Comparison of ENCODE assay signal across 23 cellular contexts in the genomic region with DNA sequence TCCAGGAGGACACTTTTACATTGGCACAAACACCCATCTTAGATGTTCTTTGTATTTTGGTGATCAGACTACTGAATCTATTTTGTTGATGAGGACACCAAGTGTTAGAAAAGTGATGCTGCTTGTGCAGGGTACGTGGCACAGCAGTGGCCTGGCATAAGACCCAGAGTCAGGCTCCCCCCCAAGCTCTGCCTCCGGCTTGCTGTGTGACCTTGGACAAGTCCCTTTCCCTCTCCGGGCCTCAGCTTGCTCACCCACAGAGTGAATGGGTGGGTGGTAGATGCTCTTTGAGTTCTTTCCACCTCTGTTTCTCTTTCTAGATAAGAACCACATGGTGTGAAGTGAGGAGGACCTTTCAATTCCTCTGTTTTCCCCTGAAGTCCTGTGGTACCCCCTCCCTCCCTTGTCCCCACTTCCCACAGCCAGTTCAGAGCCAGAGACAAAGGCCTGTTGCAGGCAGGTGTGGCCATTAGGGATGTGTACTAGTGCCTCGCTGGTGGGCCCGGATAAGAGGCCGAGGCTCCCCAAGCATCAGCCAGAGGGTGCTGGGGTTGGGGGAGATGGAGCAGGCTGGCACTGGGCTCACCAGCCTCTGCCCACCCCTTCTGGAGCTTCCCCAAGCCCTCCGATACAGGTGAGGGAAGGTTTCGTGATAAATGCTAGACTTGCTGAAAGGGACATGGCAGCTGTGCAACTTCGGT. TPM values are rescaled to one million over a fixed set of nuclear protein-coding genes. Genes with fewer than 3 reads are reported as not detected.
DNase-seq lines count a peak whose midpoint lies in the region; ATAC-seq and TF ChIP-seq lines count a peak whose summit lies in the region.
"Had no signal": no experiment of that assay in that cellular context is flagged by ENCODE, and none has a peak within 500 bp of the region (broad histone marks: within the 10 kb centered on the region; RNA-seq: fewer than 3 reads in every experiment).

No MANE protein-coding gene starts in this region.

- H3K36me3 ChIP-seq in ascending aorta (no peaks in the 10 kb centered on the region), mesodermal cell (ENCODE audit: control insufficient read depth, insufficient read depth, low read length) (peaks cover 98% of the 10 kb centered on the region), tibial artery (no peaks in the 10 kb centered on the region)
- H3K36me3 ChIP-seq in CD8-positive, alpha-beta T cell (ENCODE audit: insufficient read depth, low read length): no peaks in the 10 kb centered on the region
- H3K36me3 ChIP-seq: gastroesophageal sphincter, neutrophil, SJCRH30 had no signal

- no peak for ATAC-seq in activated naive CD8-positive, alpha-beta T cell treated with anti-CD3 and anti-CD28 coated beads, Interleukin-2, amount 10 ng/mL, durations not matched to agents 7 days and 5 days (ENCODE audit: low read depth)
- ATAC-seq in CD8-positive, alpha-beta T cell: no peak
- no peak for ATAC-seq in omental fat pad (ENCODE audit: low FRiP score)
- ATAC-seq: gastroesophageal sphincter, sciatic nerve had no signal

- no peak for DNase-seq in activated naive CD8-positive, alpha-beta T cell treated with anti-CD3 and anti-CD28 coated beads, Interleukin-2, amount 10 ng/mL, durations not matched to agents 7 days and 5 days
- no peak for DNase-seq in activated naive CD8-positive, alpha-beta T cell treated with anti-CD3 and anti-CD28 coated beads for 36 hours
- DNase-seq in ascending aorta (ENCODE audit: low spot score in 2 of 2) (no peak), tibial artery (no peak), OCI-M2 (lab: John Stamatoyannopoulos, UW; ENCODE audit: unreplicated experiment) (no peak), omental fat pad (ENCODE audit: low spot score) (no peak)
- no peak for DNase-seq in CD8-positive, alpha-beta T cell
- DNase-seq: activated CD4-positive, CD25-positive, alpha-beta regulatory T cell; activated effector memory CD4-positive, alpha-beta T cell treated with anti-CD3 and anti-CD28 coated beads, Interleukin-2, amount 50 U/mL, for 16 hours; cortex of kidney; DMS79; erythroblast; MV-4-11; NCI-H2029 treated with DMSO at 0.1 percent for 48 hours; NCI-H510A; SJCRH30; substantia nigra had no signal

- H3K27me3 ChIP-seq in ascending aorta (no peaks in the 10 kb centered on the region), tibial artery (no peaks in the 10 kb centered on the region)
- no peaks in the 10 kb centered on the region for H3K27me3 ChIP-seq in CD8-positive, alpha-beta T cell (ENCODE audit: insufficient read depth, low read length)
- H3K27me3 ChIP-seq: gastroesophageal sphincter, neutrophil, SJCRH30 had no signal

- H3K4me1 ChIP-seq in ascending aorta (peaks cover 18 to 78% of the 10 kb centered on the region in 2 donors), mesodermal cell (ENCODE audit: control insufficient read depth, insufficient read depth, low read length, poor library complexity, severe bottlenecking) (peaks cover 69% of the 10 kb centered on the region), tibial artery (peaks cover 0 to 100% (median 80%) of the 10 kb centered on the region in 4 donors)
- H3K4me1 ChIP-seq in CD8-positive, alpha-beta T cell (ENCODE audit: insufficient read depth, low read length): no peaks in the 10 kb centered on the region

- peaks cover 3% of the 10 kb centered on the region for H3K27me3 Mint-ChIP-seq in activated naive CD8-positive, alpha-beta T cell treated with anti-CD3 and anti-CD28 coated beads, Interleukin-2, amount 10 ng/mL, durations not matched to agents 7 days and 5 days
- no peaks in the 10 kb centered on the region for H3K27me3 Mint-ChIP-seq in activated naive CD8-positive, alpha-beta T cell treated with anti-CD3 and anti-CD28 coated beads for 36 hours
- no peaks in the 10 kb centered on the region for H3K27me3 Mint-ChIP-seq in CD8-positive, alpha-beta T cell (ENCODE audit: low read depth)

- H3K27ac Mint-ChIP-seq in activated naive CD8-positive, alpha-beta T cell treated with anti-CD3 and anti-CD28 coated beads, Interleukin-2, amount 10 ng/mL, durations not matched to agents 7 days and 5 days: peak overlapping the region; percentile 71
- H3K27ac Mint-ChIP-seq in activated naive CD8-positive, alpha-beta T cell treated with anti-CD3 and anti-CD28 coated beads for 36 hours: no peak overlapping the region
- H3K27ac Mint-ChIP-seq in CD8-positive, alpha-beta T cell: no peak overlapping the region

- H3K4me1 Mint-ChIP-seq in activated naive CD8-positive, alpha-beta T cell treated with anti-CD3 and anti-CD28 coated beads, Interleukin-2, amount 10 ng/mL, durations not matched to agents 7 days and 5 days: no peaks in the 10 kb centered on the region
- peaks cover 2% of the 10 kb centered on the region for H3K4me1 Mint-ChIP-seq in activated naive CD8-positive, alpha-beta T cell treated with anti-CD3 and anti-CD28 coated beads for 36 hours
- peaks cover 4% of the 10 kb centered on the region for H3K4me1 Mint-ChIP-seq in CD8-positive, alpha-beta T cell (ENCODE audit: low read depth)

- no peak for TF ChIP-seq CTCF in ascending aorta (IDR thresholded peaks at IDR 0.05)
- no peak for TF ChIP-seq CTCF in tibial artery (IDR thresholded peaks at IDR 0.05)
- no peak for TF ChIP-seq CTCF in CD8-positive, alpha-beta T cell (IDR thresholded peaks at IDR 0.05)
- no peak for TF ChIP-seq CTCF in omental fat pad (IDR thresholded peaks at IDR 0.05)

- H3K4me3 ChIP-seq in ascending aorta (no peak overlapping the region), mesodermal cell (ENCODE audit: extremely low read depth, insufficient read depth, low read length, poor library complexity, severe bottlenecking) (no peak overlapping the region), tibial artery (no peak overlapping the region)
- H3K4me3 ChIP-seq in CD8-positive, alpha-beta T cell (ENCODE audit: low read depth, low read length): no peak overlapping the region
- H3K4me3 ChIP-seq: gastroesophageal sphincter, SJCRH30 had no signal

- intact Hi-C loops in ascending aorta (cut with DNase I): loop anchor here (2.0 kb wide), 1 partner anchor 73 kb away; no protein-coding TSS in a partner anchor
- intact Hi-C loops in tibial artery (cut with DNase I; ENCODE audit: low total_unique reads): no loop called here
- intact Hi-C loops in CD8-positive, alpha-beta T cell (cut with DNase I, micrococcal nuclease): no loop called here

- H3K4me3 Mint-ChIP-seq in activated naive CD8-positive, alpha-beta T cell treated with anti-CD3 and anti-CD28 coated beads, Interleukin-2, amount 10 ng/mL, durations not matched to agents 7 days and 5 days: no peak overlapping the region
- no peak overlapping the region for H3K4me3 Mint-ChIP-seq in activated naive CD8-positive, alpha-beta T cell treated with anti-CD3 and anti-CD28 coated beads for 36 hours
- no peak overlapping the region for H3K4me3 Mint-ChIP-seq in CD8-positive, alpha-beta T cell

- H3K36me3 Mint-ChIP-seq in activated naive CD8-positive, alpha-beta T cell treated with anti-CD3 and anti-CD28 coated beads, Interleukin-2, amount 10 ng/mL, durations not matched to agents 7 days and 5 days: no peaks in the 10 kb centered on the region
- H3K36me3 Mint-ChIP-seq in activated naive CD8-positive, alpha-beta T cell treated with anti-CD3 and anti-CD28 coated beads for 36 hours: no peaks in the 10 kb centered on the region
- H3K36me3 Mint-ChIP-seq in CD8-positive, alpha-beta T cell: no peaks in the 10 kb centered on the region

- H3K27ac ChIP-seq in ascending aorta: peak overlapping the region; percentile 71 to 83
- H3K27ac ChIP-seq in mesodermal cell (ENCODE audit: low read depth, low read length, severe bottlenecking): peak overlapping the region; percentile 58
- peak overlapping the region; percentile 65 to 73 for H3K27ac ChIP-seq in tibial artery
- no peak overlapping the region for H3K27ac ChIP-seq in CD8-positive, alpha-beta T cell (ENCODE audit: low read depth, low read length)
- H3K27ac ChIP-seq: 22Rv1, C4-2B, neutrophil, SJCRH30 had no signal

- CTCF ChIA-PET in CD8-positive, alpha-beta T cell (lab: Charles Lee): no interaction called here

- H3K9me3 Mint-ChIP-seq in activated naive CD8-positive, alpha-beta T cell treated with anti-CD3 and anti-CD28 coated beads, Interleukin-2, amount 10 ng/mL, durations not matched to agents 7 days and 5 days: no peaks in the 10 kb centered on the region
- no peaks in the 10 kb centered on the region for H3K9me3 Mint-ChIP-seq in activated naive CD8-positive, alpha-beta T cell treated with anti-CD3 and anti-CD28 coated beads for 36 hours
- H3K9me3 Mint-ChIP-seq in CD8-positive, alpha-beta T cell: no peaks in the 10 kb centered on the region

- POLR2A ChIA-PET in activated naive CD8-positive, alpha-beta T cell treated with anti-CD3 and anti-CD28 coated beads, Interleukin-2, amount 10 ng/mL, durations not matched to agents 7 days and 5 days (lab: Charles Lee): no interaction called here
- POLR2A ChIA-PET in CD8-positive, alpha-beta T cell (lab: Charles Lee): no interaction called here

- 96 to 98% methylated on average over 5 to 7 of the region's 9 CpGs for WGBS in mesodermal cell (ENCODE audit: insufficient coverage in 2 of 2), 2 experiments

- H3K9me3 ChIP-seq in ascending aorta (no peaks in the 10 kb centered on the region), mesodermal cell (ENCODE audit: control insufficient read depth, low read length) (no peaks in the 10 kb centered on the region), tibial artery (no peaks in the 10 kb centered on the region)
- no peaks in the 10 kb centered on the region for H3K9me3 ChIP-seq in CD8-positive, alpha-beta T cell (ENCODE audit: low read length)
- H3K9me3 ChIP-seq: gastroesophageal sphincter, neutrophil, SJCRH30 had no signal

RNA-seq across cellular contexts. Expression of gene SMAD6, which starts 43.6 kb away (rescaled TPM):
- under 1 TPM; 0.91 to 0.94 TPM for total RNA-seq in activated naive CD8-positive, alpha-beta T cell treated with anti-CD3 and anti-CD28 coated beads, Interleukin-2, amount 10 ng/mL, durations not matched to agents 7 days and 5 days
- under 1 TPM; 0.04 to 0.10 TPM for total RNA-seq in activated naive CD8-positive, alpha-beta T cell treated with anti-CD3 and anti-CD28 coated beads for 36 hours
- total RNA-seq in ascending aorta (140 TPM), omental fat pad (10 to 100 TPM; 15.6 to 44.9 (median 23.8) TPM)
- 111 TPM for polyA plus RNA-seq in mesodermal cell (2013, experiment 1 of 2)
- 96.8 TPM for polyA plus RNA-seq in mesodermal cell (2013, experiment 2 of 2)
- under 1 TPM; 0.56 to 0.73 TPM for total RNA-seq in CD8-positive, alpha-beta T cell

Comparison
In these comparisons a context has a peak if more than half of its experiments do, and no peak if none do; other contexts are left out.
1. RNA of gene SMAD6, which starts 43.6 kb away (total RNA-seq): 140 TPM in ascending aorta (single experiment) and 15.6 to 44.9 TPM in omental fat pad; 0.91 to 0.94 TPM in activated naive CD8-positive, alpha-beta T cell treated with anti-CD3 and anti-CD28 coated beads, Interleukin-2, amount 10 ng/mL, durations not matched to agents 7 days and 5 days, 0.56 to 0.73 TPM in CD8-positive, alpha-beta T cell and 0.04 to 0.10 TPM in activated naive CD8-positive, alpha-beta T cell treated with anti-CD3 and anti-CD28 coated beads for 36 hours; every median in the first group is over 4 times any median in the second.